Comparison of ENCODE assay signal across 1 cellular context in the genomic region with DNA sequence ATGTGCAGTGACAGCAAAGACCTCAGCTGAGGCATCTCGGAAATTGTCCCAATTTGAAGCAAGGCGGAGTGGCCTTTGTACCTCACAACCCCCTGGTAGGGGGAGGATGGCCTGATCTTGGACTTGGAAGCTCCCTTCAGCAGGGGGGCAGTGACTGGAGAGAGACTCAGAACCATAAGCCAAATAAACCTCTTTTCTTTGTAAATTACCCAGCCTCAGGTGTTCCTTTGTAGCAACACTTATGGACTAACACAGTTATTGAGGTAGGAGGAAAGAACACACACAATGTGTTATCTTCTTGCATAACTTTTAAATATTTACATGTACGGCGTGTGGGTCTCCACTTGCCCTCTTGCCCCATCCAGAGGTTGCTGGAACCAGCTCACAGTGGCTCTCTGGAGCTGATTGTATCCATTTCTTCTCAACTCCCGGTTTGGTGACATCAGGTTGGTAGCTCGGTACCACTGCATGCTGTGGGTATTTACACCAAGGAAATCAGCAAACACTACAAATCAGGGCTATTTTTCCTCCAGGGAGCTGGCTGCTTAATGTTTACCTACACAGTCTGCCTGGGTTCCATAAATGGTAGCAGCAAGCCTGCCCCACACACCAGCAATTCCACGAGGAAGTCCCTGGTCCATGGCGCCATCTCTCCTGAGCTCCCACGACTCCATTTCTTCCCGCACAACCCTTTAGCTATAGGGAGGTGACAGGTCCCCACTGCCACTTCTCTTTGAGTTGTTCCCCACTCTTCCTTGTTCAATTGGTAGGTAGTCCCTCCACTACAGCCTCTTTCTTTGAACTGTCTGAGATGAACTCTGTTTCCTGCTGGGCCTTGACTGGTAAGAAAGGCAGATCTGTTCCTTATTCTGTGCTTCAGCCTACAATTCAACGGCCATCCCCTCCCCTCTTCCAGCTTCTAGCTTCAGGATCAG.
TF ChIP-seq lines count a peak whose summit lies in the region.

No MANE protein-coding gene starts in this region.

TF ChIP-seq in HepG2, 621 proteins besides CTCF, POLR2A, EP300 and RAD21 (continued from another document and continues in another):
- TF ChIP-seq, protein P1, sequence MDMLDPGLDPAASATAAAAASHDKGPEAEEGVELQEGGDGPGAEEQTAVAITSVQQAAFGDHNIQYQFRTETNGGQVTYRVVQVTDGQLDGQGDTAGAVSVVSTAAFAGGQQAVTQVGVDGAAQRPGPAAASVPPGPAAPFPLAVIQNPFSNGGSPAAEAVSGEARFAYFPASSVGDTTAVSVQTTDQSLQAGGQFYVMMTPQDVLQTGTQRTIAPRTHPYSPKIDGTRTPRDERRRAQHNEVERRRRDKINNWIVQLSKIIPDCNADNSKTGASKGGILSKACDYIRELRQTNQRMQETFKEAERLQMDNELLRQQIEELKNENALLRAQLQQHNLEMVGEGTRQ (IDR thresholded peaks at IDR 0.05; ENCODE audit: low read depth, low read length): no peak
- TF ChIP-seq, protein P1 (CRISPR knock-in tag; IDR thresholded peaks at IDR 0.05; ENCODE audit: borderline replicate concordance): peak; percentile 40; the same call in 1 of the 2 replicates
- TF ChIP-seq ZSCAN9 (CRISPR knock-in tag; IDR thresholded peaks at IDR 0.05; ENCODE audit: borderline replicate concordance) (0 out of 2 replicates have a peak, but pooled peaks have one; percentile 65), ZNF776 (CRISPR knock-in tag; IDR thresholded peaks at IDR 0.05) (no peak), HNF4A (CRISPR knock-in tag; IDR thresholded peaks at IDR 0.05) (peak; percentile 71; the same call in 1 of the 2 replicates), TARDBP (CRISPR knock-in tag; IDR thresholded peaks at IDR 0.05) (peak; percentile 63; the same call in 1 of the 2 replicates), HES4 (CRISPR knock-in tag; IDR thresholded peaks at IDR 0.05; ENCODE audit: borderline replicate concordance) (no peak), TOE1 (CRISPR knock-in tag; IDR thresholded peaks at IDR 0.05) (0 out of 2 replicates have a peak, but pooled peaks have one; percentile 78), ZC3H13 (CRISPR knock-in tag; IDR thresholded peaks at IDR 0.05) (no peak), FOXK2 (IDR thresholded peaks at IDR 0.05) (no peak), ZNF816 (CRISPR knock-in tag; IDR thresholded peaks at IDR 0.05; ENCODE audit: borderline replicate concordance) (no peak), ARNT2 (CRISPR knock-in tag; IDR thresholded peaks at IDR 0.05; ENCODE audit: low read depth) (no peak), HNRNPL (IDR thresholded peaks at IDR 0.05; ENCODE audit: low read depth, low read length) (no peak), EZH2 (conservative IDR thresholded peaks at IDR 0.05; ENCODE audit: low read depth, low read length) (no peak), SATB2 (CRISPR knock-in tag; IDR thresholded peaks at IDR 0.05) (no peak), ARNT (IDR thresholded peaks at IDR 0.05) (no peak), ZNF780A (CRISPR knock-in tag; IDR thresholded peaks at IDR 0.05) (no peak), SAP130 (CRISPR knock-in tag; IDR thresholded peaks at IDR 0.05; ENCODE audit: low read depth) (peak; percentile 63), ZNF577 (CRISPR knock-in tag; IDR thresholded peaks at IDR 0.05; ENCODE audit: borderline replicate concordance, low read depth) (no peak), MZF1 (CRISPR knock-in tag; IDR thresholded peaks at IDR 0.05; ENCODE audit: borderline replicate concordance) (no peak), KLF15 (CRISPR knock-in tag; IDR thresholded peaks at IDR 0.05; ENCODE audit: borderline replicate concordance) (no peak), SIN3B (IDR thresholded peaks at IDR 0.05; ENCODE audit: low read length) (no peak), KLF13 (CRISPR knock-in tag; IDR thresholded peaks at IDR 0.05) (no peak), CENPX (CRISPR knock-in tag; IDR thresholded peaks at IDR 0.05) (no peak), PCBP1 (IDR thresholded peaks at IDR 0.05; ENCODE audit: borderline replicate concordance, low read depth, low read length) (no peak), REL (CRISPR knock-in tag; conservative IDR thresholded peaks at IDR 0.05) (no peak), ZZZ3 (CRISPR knock-in tag; IDR thresholded peaks at IDR 0.05; ENCODE audit: borderline replicate concordance) (no peak), AGO1 (IDR thresholded peaks at IDR 0.05; ENCODE audit: low read depth, low read length, poor library complexity, severe bottlenecking) (no peak), SOX5 (CRISPR knock-in tag; IDR thresholded peaks at IDR 0.05; ENCODE audit: borderline replicate concordance) (peak; percentile 70), ZNF20 (CRISPR knock-in tag; IDR thresholded peaks at IDR 0.05) (no peak), HNF4G (IDR thresholded peaks at IDR 0.05; ENCODE audit: borderline replicate concordance, low read depth, low read length) (peak; percentile 31), HNF4G (CRISPR knock-in tag; IDR thresholded peaks at IDR 0.05; ENCODE audit: borderline replicate concordance, low read depth) (no peak), LCORL (IDR thresholded peaks at IDR 0.05) (no peak), LCORL (CRISPR knock-in tag; IDR thresholded peaks at IDR 0.05) (peak; percentile 62; the same call in 1 of the 2 replicates), ZIK1 (CRISPR knock-in tag; IDR thresholded peaks at IDR 0.05; ENCODE audit: borderline replicate concordance, low read depth) (no peak), KAT8 (CRISPR knock-in tag; IDR thresholded peaks at IDR 0.05) (peak; percentile 71), KDM6A (CRISPR knock-in tag; IDR thresholded peaks at IDR 0.05; ENCODE audit: low read depth) (peak; percentile 52; the same call in 1 of the 2 replicates), RBFOX2 (IDR thresholded peaks at IDR 0.05; ENCODE audit: low read depth, low read length) (no peak)
- TF ChIP-seq, protein P2, sequence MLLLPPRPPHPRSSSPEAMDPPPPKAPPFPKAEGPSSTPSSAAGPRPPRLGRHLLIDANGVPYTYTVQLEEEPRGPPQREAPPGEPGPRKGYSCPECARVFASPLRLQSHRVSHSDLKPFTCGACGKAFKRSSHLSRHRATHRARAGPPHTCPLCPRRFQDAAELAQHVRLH (CRISPR knock-in tag; IDR thresholded peaks at IDR 0.05; ENCODE audit: borderline replicate concordance, low read depth): peak; percentile 64; the same call in 1 of the 2 replicates
- TF ChIP-seq, protein P3, sequence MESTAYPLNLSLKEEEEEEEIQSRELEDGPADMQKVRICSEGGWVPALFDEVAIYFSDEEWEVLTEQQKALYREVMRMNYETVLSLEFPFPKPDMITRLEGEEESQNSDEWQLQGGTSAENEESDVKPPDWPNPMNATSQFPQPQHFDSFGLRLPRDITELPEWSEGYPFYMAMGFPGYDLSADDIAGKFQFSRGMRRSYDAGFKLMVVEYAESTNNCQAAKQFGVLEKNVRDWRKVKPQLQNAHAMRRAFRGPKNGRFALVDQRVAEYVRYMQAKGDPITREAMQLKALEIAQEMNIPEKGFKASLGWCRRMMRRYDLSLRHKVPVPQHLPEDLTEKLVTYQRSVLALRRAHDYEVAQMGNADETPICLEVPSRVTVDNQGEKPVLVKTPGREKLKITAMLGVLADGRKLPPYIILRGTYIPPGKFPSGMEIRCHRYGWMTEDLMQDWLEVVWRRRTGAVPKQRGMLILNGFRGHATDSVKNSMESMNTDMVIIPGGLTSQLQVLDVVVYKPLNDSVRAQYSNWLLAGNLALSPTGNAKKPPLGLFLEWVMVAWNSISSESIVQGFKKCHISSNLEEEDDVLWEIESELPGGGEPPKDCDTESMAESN (CRISPR knock-in tag; conservative IDR thresholded peaks at IDR 0.05): peak; percentile 76
- TF ChIP-seq, protein P4, sequence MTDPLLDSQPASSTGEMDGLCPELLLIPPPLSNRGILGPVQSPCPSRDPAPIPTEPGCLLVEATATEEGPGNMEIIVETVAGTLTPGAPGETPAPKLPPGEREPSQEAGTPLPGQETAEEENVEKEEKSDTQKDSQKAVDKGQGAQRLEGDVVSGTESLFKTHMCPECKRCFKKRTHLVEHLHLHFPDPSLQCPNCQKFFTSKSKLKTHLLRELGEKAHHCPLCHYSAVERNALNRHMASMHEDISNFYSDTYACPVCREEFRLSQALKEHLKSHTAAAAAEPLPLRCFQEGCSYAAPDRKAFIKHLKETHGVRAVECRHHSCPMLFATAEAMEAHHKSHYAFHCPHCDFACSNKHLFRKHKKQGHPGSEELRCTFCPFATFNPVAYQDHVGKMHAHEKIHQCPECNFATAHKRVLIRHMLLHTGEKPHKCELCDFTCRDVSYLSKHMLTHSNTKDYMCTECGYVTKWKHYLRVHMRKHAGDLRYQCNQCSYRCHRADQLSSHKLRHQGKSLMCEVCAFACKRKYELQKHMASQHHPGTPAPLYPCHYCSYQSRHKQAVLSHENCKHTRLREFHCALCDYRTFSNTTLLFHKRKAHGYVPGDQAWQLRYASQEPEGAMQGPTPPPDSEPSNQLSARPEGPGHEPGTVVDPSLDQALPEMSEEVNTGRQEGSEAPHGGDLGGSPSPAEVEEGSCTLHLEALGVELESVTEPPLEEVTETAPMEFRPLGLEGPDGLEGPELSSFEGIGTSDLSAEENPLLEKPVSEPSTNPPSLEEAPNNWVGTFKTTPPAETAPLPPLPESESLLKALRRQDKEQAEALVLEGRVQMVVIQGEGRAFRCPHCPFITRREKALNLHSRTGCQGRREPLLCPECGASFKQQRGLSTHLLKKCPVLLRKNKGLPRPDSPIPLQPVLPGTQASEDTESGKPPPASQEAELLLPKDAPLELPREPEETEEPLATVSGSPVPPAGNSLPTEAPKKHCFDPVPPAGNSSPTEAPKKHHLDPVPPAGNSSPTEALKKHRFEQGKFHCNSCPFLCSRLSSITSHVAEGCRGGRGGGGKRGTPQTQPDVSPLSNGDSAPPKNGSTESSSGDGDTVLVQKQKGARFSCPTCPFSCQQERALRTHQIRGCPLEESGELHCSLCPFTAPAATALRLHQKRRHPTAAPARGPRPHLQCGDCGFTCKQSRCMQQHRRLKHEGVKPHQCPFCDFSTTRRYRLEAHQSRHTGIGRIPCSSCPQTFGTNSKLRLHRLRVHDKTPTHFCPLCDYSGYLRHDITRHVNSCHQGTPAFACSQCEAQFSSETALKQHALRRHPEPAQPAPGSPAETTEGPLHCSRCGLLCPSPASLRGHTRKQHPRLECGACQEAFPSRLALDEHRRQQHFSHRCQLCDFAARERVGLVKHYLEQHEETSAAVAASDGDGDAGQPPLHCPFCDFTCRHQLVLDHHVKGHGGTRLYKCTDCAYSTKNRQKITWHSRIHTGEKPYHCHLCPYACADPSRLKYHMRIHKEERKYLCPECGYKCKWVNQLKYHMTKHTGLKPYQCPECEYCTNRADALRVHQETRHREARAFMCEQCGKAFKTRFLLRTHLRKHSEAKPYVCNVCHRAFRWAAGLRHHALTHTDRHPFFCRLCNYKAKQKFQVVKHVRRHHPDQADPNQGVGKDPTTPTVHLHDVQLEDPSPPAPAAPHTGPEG (CRISPR knock-in tag; IDR thresholded peaks at IDR 0.05): no peak
- TF ChIP-seq, protein P5, sequence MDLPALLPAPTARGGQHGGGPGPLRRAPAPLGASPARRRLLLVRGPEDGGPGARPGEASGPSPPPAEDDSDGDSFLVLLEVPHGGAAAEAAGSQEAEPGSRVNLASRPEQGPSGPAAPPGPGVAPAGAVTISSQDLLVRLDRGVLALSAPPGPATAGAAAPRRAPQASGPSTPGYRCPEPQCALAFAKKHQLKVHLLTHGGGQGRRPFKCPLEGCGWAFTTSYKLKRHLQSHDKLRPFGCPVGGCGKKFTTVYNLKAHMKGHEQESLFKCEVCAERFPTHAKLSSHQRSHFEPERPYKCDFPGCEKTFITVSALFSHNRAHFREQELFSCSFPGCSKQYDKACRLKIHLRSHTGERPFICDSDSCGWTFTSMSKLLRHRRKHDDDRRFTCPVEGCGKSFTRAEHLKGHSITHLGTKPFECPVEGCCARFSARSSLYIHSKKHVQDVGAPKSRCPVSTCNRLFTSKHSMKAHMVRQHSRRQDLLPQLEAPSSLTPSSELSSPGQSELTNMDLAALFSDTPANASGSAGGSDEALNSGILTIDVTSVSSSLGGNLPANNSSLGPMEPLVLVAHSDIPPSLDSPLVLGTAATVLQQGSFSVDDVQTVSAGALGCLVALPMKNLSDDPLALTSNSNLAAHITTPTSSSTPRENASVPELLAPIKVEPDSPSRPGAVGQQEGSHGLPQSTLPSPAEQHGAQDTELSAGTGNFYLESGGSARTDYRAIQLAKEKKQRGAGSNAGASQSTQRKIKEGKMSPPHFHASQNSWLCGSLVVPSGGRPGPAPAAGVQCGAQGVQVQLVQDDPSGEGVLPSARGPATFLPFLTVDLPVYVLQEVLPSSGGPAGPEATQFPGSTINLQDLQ (CRISPR knock-in tag; IDR thresholded peaks at IDR 0.05): peak; percentile 12; the same call in 1 of the 2 replicates
